In the genomic region with DNA sequence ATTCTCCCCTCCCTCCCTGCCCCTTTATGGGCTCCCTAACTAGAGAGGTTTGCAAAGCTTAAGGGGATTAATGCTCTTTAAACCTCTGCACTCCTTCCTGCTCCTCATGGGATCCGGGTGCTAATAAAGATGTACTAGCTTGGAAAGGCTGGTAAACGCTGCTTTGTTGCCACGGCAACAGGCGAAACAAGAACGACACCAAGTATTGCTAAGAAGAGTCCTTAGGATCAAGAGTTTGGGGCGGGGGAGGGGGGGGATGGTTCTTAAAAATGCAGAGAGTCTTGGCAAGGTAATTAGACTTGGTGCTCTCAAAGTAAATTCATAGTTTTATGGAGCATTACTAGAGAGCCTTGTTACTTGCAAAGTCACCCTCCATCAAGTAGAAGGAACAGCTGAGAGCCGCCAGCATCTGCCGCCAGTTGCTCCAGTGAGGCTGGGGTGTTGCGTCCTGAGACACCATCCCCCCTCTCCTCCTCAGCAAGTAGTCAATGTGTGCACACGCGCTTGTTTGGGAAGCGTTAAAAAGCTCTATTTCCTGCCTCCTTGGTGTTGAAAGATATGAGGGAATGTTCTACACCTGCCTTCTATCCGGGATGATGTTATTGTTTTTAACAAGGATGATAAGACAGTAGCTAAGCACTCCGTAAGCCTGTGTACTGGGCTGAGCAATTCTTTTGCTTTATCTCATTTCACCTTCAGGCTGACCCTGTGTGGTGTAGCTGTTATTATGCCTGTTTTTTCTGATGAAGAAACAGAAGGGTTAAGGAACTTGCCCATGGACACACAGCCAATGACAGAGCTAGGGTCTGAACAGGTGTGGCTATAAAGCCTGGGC, we compare ENCODE assay signal across 10 cellular contexts.
DNase-seq lines count a peak whose midpoint lies in the region; ATAC-seq and TF ChIP-seq lines count a peak whose summit lies in the region.
"Had no signal": no experiment of that assay in that cellular context is flagged by ENCODE, and none has a peak within 500 bp of the region (broad histone marks: within the 10 kb centered on the region; RNA-seq: fewer than 3 reads in every experiment).

No MANE protein-coding gene starts in this region.

- intact Hi-C loops in left lung (cut with DNase I) = no loop called here

- peak overlapping the region in 9 of 11 experiments; percentile 40 to 85 (median 70); a peak in 18 of 22 replicates for H3K9ac ChIP-seq in BLaER1 treated with 17β-estradiol and CSF1 and Interleukin-3, amounts not matched to agents 10 nM and 100 nM

- peak overlapping the region in 6 of 10 experiments; percentile 1 to 65 (median 34); a peak in 5 of 20 replicates for H3K4me3 ChIP-seq in BLaER1 treated with 17β-estradiol and CSF1 and Interleukin-3, amounts not matched to agents 10 nM and 100 nM
- H3K4me3 ChIP-seq in astrocyte of the spinal cord (ENCODE audit: low read depth, low read length) (no peak overlapping the region), left lung (no peak overlapping the region)

- H3K9me3 ChIP-seq in BLaER1 treated with 17β-estradiol and CSF1 and Interleukin-3, amounts not matched to agents 10 nM and 100 nM (replicated peaks in 1 of 11) = no peaks in the 10 kb centered on the region
- H3K9me3 ChIP-seq in KOPT-K1 (ENCODE audit: insufficient read depth, low read length, poor library complexity, severe bottlenecking) (no peaks in the 10 kb centered on the region), left lung (no peaks in the 10 kb centered on the region)

- H4K20me1 ChIP-seq in BLaER1 treated with 17β-estradiol and CSF1 and Interleukin-3, amounts not matched to agents 10 nM and 100 nM = peaks cover 0 to 26% (median 0%) of the 10 kb centered on the region in 11 experiments; a peak in 5 of 22 replicates

- DNase-seq in astrocyte of the spinal cord (ENCODE audit: low read depth, low spot score) = peak; percentile 76
- peak; percentile 24 to 66 for DNase-seq in left lung
- DNase-seq: activated CD4-positive, alpha-beta T cell treated with anti-CD3 and anti-CD28 coated beads, Interleukin-2, amount 10 ng/mL, durations not matched to agents 24 days and 14 days; aorta had no signal

- peak overlapping the region; percentile 87 to 97 (median 94) for H3K4me2 ChIP-seq in BLaER1 treated with 17β-estradiol and CSF1 and Interleukin-3, amounts not matched to agents 10 nM and 100 nM

- in situ Hi-C loops in astrocyte of the spinal cord (cut with HindIII; ENCODE audit: low sequenced_read_pairs) = no loop called here

- ATAC-seq in left lung (peak; percentile 67), HG03520 (IDR thresholded peaks at IDR 0.05; ENCODE audit: unreplicated experiment) (no peak), GM18519 (IDR thresholded peaks at IDR 0.05; ENCODE audit: low FRiP score, unreplicated experiment) (no peak), GM19023 (IDR thresholded peaks at IDR 0.05; ENCODE audit: unreplicated experiment) (no peak), HG03457 (IDR thresholded peaks at IDR 0.05; ENCODE audit: unreplicated experiment) (no peak)

- H3K4me1 ChIP-seq in BLaER1 treated with 17β-estradiol and CSF1 and Interleukin-3, amounts not matched to agents 10 nM and 100 nM = peaks cover 93 to 100% (median 100%) of the 10 kb centered on the region in 10 experiments
- peaks cover 6 to 7% of the 10 kb centered on the region in 2 donors for H3K4me1 ChIP-seq in left lung

- peaks cover 0 to 14% (median 0%) of the 10 kb centered on the region in 11 experiments; a peak in 1 of 22 replicates for H3K27me3 ChIP-seq in BLaER1 treated with 17β-estradiol and CSF1 and Interleukin-3, amounts not matched to agents 10 nM and 100 nM
- peaks cover 0 to 21% of the 10 kb centered on the region in 2 donors for H3K27me3 ChIP-seq in left lung

- peaks cover 0 to 15% (median 0%) of the 10 kb centered on the region in 11 experiments; a peak in 2 of 22 replicates for H3K36me3 ChIP-seq in BLaER1 treated with 17β-estradiol and CSF1 and Interleukin-3, amounts not matched to agents 10 nM and 100 nM
- H3K36me3 ChIP-seq in KOPT-K1 (ENCODE audit: insufficient read depth, low read length) (peaks cover 68% of the 10 kb centered on the region), left lung (no peaks in the 10 kb centered on the region)

- peak overlapping the region in 9 of 11 experiments; percentile 53 to 94 (median 90); a peak in 18 of 22 replicates for H3K27ac ChIP-seq in BLaER1 treated with 17β-estradiol and CSF1 and Interleukin-3, amounts not matched to agents 10 nM and 100 nM
- H3K27ac ChIP-seq in KOPT-K1 (ENCODE audit: low read depth, low read length, poor library complexity, severe bottlenecking) (peak overlapping the region; percentile 99), left lung (no peak overlapping the region)

- TF ChIP-seq CTCF in astrocyte of the spinal cord (IDR thresholded peaks at IDR 0.05; ENCODE audit: low read depth, low read length) (no peak), left lung (IDR thresholded peaks at IDR 0.05) (no peak)

Comparison
In these comparisons a context has a peak if more than half of its experiments do, and no peak if none do; other contexts are left out.
1. H3K27ac ChIP-seq: peak in BLaER1 treated with 17β-estradiol and CSF1 and Interleukin-3, amounts not matched to agents 10 nM and 100 nM (9 of 11) and KOPT-K1 (single experiment); none in left lung (0 of 2).
2. H3K4me3 ChIP-seq: peak in BLaER1 treated with 17β-estradiol and CSF1 and Interleukin-3, amounts not matched to agents 10 nM and 100 nM (6 of 10); none in astrocyte of the spinal cord (single experiment) and left lung (0 of 2).